9 cellular contexts compared by ENCODE assay signal in genomic region chr16:15572329-15573001, GRCh38.
DNase-seq lines count a peak whose midpoint lies in the region; ATAC-seq, FAIRE-seq and TF ChIP-seq lines count a peak whose summit lies in the region.
"Had no signal": no experiment of that assay in that cellular context is flagged by ENCODE, and none has a peak within 500 bp of the region (broad histone marks: within the 10 kb centered on the region; RNA-seq: fewer than 3 reads in every experiment).

No MANE protein-coding gene starts in this region.

- CTCF ChIA-PET in A549 (lab: Yijun Ruan, JAX), result interaction anchor here (0.6 to 1.8 kb wide), 7 partner anchors 9 to 148 kb away, joined by 3 to 7 read pairs (median 3); no protein-coding TSS in a partner anchor

- no peak for TF ChIP-seq POLR2A in A549 (IDR thresholded peaks at IDR 0.05; ENCODE audit: low read length)

- ATAC-seq in A549 (peak in 1 of 2 experiments; percentile 43; a peak in 3 of 6 replicates), GM19328 (IDR thresholded peaks at IDR 0.05; ENCODE audit: unreplicated experiment) (no peak), lower lobe of right lung (no peak)

- no peaks in the 10 kb centered on the region for H3K9me3 ChIP-seq in A549
- no peaks in the 10 kb centered on the region for H3K9me3 ChIP-seq in mesenchymal stem cell (ENCODE audit: control insufficient read depth, low read length)
- H3K9me3 ChIP-seq in lower lobe of right lung, result no peaks in the 10 kb centered on the region

- peak overlapping the region; percentile 68 to 69 for H3K27ac ChIP-seq in A549
- H3K27ac ChIP-seq in mesenchymal stem cell (ENCODE audit: low read length, poor library complexity, severe bottlenecking), result no peak overlapping the region
- H3K27ac ChIP-seq in lower lobe of right lung, result no peak overlapping the region

- DNase-seq in A549 (ENCODE audit: low read depth in 1 of 2, low spot score in 1 of 2) (no peak), GM04503 (ENCODE audit: low read depth) (peak; percentile 77), mesenchymal stem cell (peak; percentile 19), T-helper 1 cell (no peak), NCI-H2029 treated with DMSO at 0.1 percent for 48 hours (lab: John Stamatoyannopoulos, UW) (no peak), lower lobe of right lung (no peak)
- DNase-seq in activated naive CD4-positive, alpha-beta T cell treated with anti-CD3 and anti-CD28 coated beads, Interleukin-2, amount 50 U/mL, for 16 hours, result peak; percentile 32
- DNase-seq: central memory CD4-positive, alpha-beta T cell had no signal

- H3K18ac ChIP-seq in mesenchymal stem cell (ENCODE audit: low read depth in 1 of 2, low read length in 2 of 2), result peak overlapping the region in 1 of 2 experiments; percentile 34

- H3K36me3 ChIP-seq in mesenchymal stem cell (ENCODE audit: control insufficient read depth in 1 of 2, insufficient read depth in 2 of 2, low read depth in 1 of 2, low read length in 2 of 2) (peaks cover 20 to 77% of the 10 kb centered on the region in 2 experiments), lower lobe of right lung (no peaks in the 10 kb centered on the region)

- H3K4me3 ChIP-seq in A549, result no peak overlapping the region
- H3K4me3 ChIP-seq in mesenchymal stem cell (ENCODE audit: insufficient read depth in 1 of 2, low read depth in 1 of 2, low read length in 2 of 2), result peak overlapping the region in 1 of 2 experiments; percentile 50
- no peak overlapping the region for H3K4me3 ChIP-seq in lower lobe of right lung

- POLR2A ChIA-PET in A549 (lab: Yijun Ruan, JAX), result interaction anchor here (0.9 kb wide), 1 partner anchor 71 kb away, joined by 3 read pairs; the partner anchor contains the start of gene MARF1

- peak overlapping the region in 1 of 2 experiments; percentile 41 for H3K14ac ChIP-seq in mesenchymal stem cell (ENCODE audit: low read length in 2 of 2)

- no peak overlapping the region for H2BK120ac ChIP-seq in mesenchymal stem cell (ENCODE audit: low read depth, low read length)

- H4K91ac ChIP-seq in mesenchymal stem cell (ENCODE audit: low read length), result no peak overlapping the region

- no peak overlapping the region for H2AFZ ChIP-seq in mesenchymal stem cell (ENCODE audit: low read depth, low read length)

- TF ChIP-seq RAD21 in A549 (conservative IDR thresholded peaks at IDR 0.05 in 1 of 2, IDR thresholded peaks at IDR 0.05 in 1 of 2), result no peak; a peak in 1 of 5 replicates

- no peak overlapping the region for H2BK15ac ChIP-seq in mesenchymal stem cell (ENCODE audit: low read depth, poor library complexity, severe bottlenecking)

- no peaks in the 10 kb centered on the region for H3K27me3 ChIP-seq in mesenchymal stem cell (ENCODE audit: control insufficient read depth in 1 of 2, insufficient read depth in 1 of 2, low read length in 2 of 2)
- no peaks in the 10 kb centered on the region for H3K27me3 ChIP-seq in lower lobe of right lung (ENCODE audit: low read depth)

- no peak for FAIRE-seq in A549 (lab: Jason Lieb, UNC)

- H3K4me1 ChIP-seq in A549 (peaks cover 43% of the 10 kb centered on the region), mesenchymal stem cell (ENCODE audit: control insufficient read depth, insufficient read depth, low read depth, low read length) (peaks cover 4% of the 10 kb centered on the region), lower lobe of right lung (peaks cover 17% of the 10 kb centered on the region)

- TF ChIP-seq CTCF in A549 (IDR thresholded peaks at IDR 0.05), result no peak
- no peak for TF ChIP-seq CTCF in lower lobe of right lung (IDR thresholded peaks at IDR 0.05)

- H3K4ac ChIP-seq in mesenchymal stem cell (ENCODE audit: low read depth in 1 of 2, low read length in 2 of 2), result no peak overlapping the region

- intact Hi-C loops in lower lobe of right lung (cut with DNase I), result no loop called here

- TF ChIP-seq EP300 in A549 (IDR thresholded peaks at IDR 0.05), result peak in 1 of 2 experiments; percentile 35; a peak in 1 of 5 replicates

- 46% methylated on average over 9 of the region's 9 CpGs for WGBS in A549 (ENCODE audit: missing lambda C conversion rate)
- 85% methylated on average over 8 of the region's 9 CpGs for WGBS in mesenchymal stem cell

- no peak overlapping the region for H3K23ac ChIP-seq in mesenchymal stem cell (ENCODE audit: low read length in 2 of 2)

- no peak overlapping the region for H2BK12ac ChIP-seq in mesenchymal stem cell (ENCODE audit: low read length in 2 of 2)

- H2AK5ac ChIP-seq in mesenchymal stem cell (ENCODE audit: low read length, severe bottlenecking), result no peak overlapping the region

- peaks cover 7% of the 10 kb centered on the region for H3K79me1 ChIP-seq in mesenchymal stem cell (replicated peaks; ENCODE audit: low read length, poor library complexity, severe bottlenecking)

- no peak overlapping the region for H2BK5ac ChIP-seq in mesenchymal stem cell (ENCODE audit: low read depth, low read length, poor library complexity, severe bottlenecking)

- peak overlapping the region; percentile 56 for H3K9ac ChIP-seq in mesenchymal stem cell (ENCODE audit: low read length)

- H3K4me2 ChIP-seq in A549, result peak overlapping the region; percentile 62
- H3K4me2 ChIP-seq in mesenchymal stem cell (ENCODE audit: low read length, poor library complexity, severe bottlenecking), result no peak overlapping the region

- no peak overlapping the region for H4K8ac ChIP-seq in mesenchymal stem cell (ENCODE audit: low read length)

TF ChIP-seq in A549, 52 proteins besides CTCF, POLR2A, EP300 and RAD21:
- TF ChIP-seq JUNB (IDR thresholded peaks at IDR 0.05) (0 out of 2 replicates have a peak, but pooled peaks have one; percentile 36), BCL3 (IDR thresholded peaks at IDR 0.05) (0 out of 3 replicates have a peak, but pooled peaks have one; percentile 35), NPAS2 (CRISPR knock-in tag; IDR thresholded peaks at IDR 0.05; ENCODE audit: borderline replicate concordance) (no peak), PBX3 (IDR thresholded peaks at IDR 0.05) (no peak), JUN (IDR thresholded peaks at IDR 0.05) (0 out of 5 replicates have a peak, but pooled peaks of 1 of the 2 experiments have one; percentile 36), CEBPB (IDR thresholded peaks at IDR 0.05) (peak; percentile 78 to 92), HES2 (IDR thresholded peaks at IDR 0.05) (0 out of 2 replicates have a peak, but pooled peaks have one; percentile 22), FOSL2 (IDR thresholded peaks at IDR 0.05) (0 out of 2 replicates have a peak, but pooled peaks have one; percentile 17), FOSL2 (CRISPR knock-in tag; IDR thresholded peaks at IDR 0.05) (no peak)

Comparison
In these comparisons a context has a peak if more than half of its experiments do, and no peak if none do; other contexts are left out.
1. DNase-seq: peak in GM04503 (single experiment), activated naive CD4-positive, alpha-beta T cell treated with anti-CD3 and anti-CD28 coated beads, Interleukin-2, amount 50 U/mL, for 16 hours (single experiment) and mesenchymal stem cell (single experiment); none in A549 (0 of 2), T-helper 1 cell (0 of 5), NCI-H2029 treated with DMSO at 0.1 percent for 48 hours (single experiment) and lower lobe of right lung (single experiment).
2. H3K27ac ChIP-seq: peak in A549 (2 of 2); none in mesenchymal stem cell (single experiment) and lower lobe of right lung (single experiment).